ENCODE assay signal across 15 cellular contexts in genomic region chr1:187383366-187383765, GRCh38.
DNase-seq lines count a peak whose midpoint lies in the region; ATAC-seq, FAIRE-seq and TF ChIP-seq lines count a peak whose summit lies in the region.
"Had no signal": no experiment of that assay in that cellular context is flagged by ENCODE, and none has a peak within 500 bp of the region (broad histone marks: within the 10 kb centered on the region; RNA-seq: fewer than 3 reads in every experiment).

No MANE protein-coding gene starts in this region.

- no peaks in the 10 kb centered on the region for H3K27me3 ChIP-seq in HCT116 (ENCODE audit: insufficient read depth, low read length)
- no peaks in the 10 kb centered on the region for H3K27me3 ChIP-seq in Panc1 (ENCODE audit: control insufficient read depth, insufficient read depth, low read length)
- no peaks in the 10 kb centered on the region for H3K27me3 ChIP-seq in mesendoderm (ENCODE audit: insufficient read depth, low read length, poor library complexity)
- H3K27me3 ChIP-seq in prostate gland (replicated peaks; ENCODE audit: insufficient read depth): no peaks in the 10 kb centered on the region
- H3K27me3 ChIP-seq: MG63, uterus had no signal

- no peak overlapping the region for H2BK15ac ChIP-seq in mesendoderm (replicated peaks; ENCODE audit: low read depth)

- no peak for FAIRE-seq in GM12892 (lab: Jason Lieb, UNC)

- H3K36me3 ChIP-seq in HCT116 (ENCODE audit: control insufficient read depth in 1 of 2, insufficient read depth in 2 of 2, low read length in 2 of 2) (no peaks in the 10 kb centered on the region), Panc1 (ENCODE audit: control insufficient read depth, insufficient read depth, low read length) (no peaks in the 10 kb centered on the region; the same call in 1 of the 2 replicates), mesendoderm (ENCODE audit: control insufficient read depth, insufficient read depth, low read length) (no peaks in the 10 kb centered on the region), prostate gland (no peaks in the 10 kb centered on the region)
- H3K36me3 ChIP-seq: MG63 had no signal

- H3K18ac ChIP-seq in mesendoderm (ENCODE audit: low read length): no peak overlapping the region

- TF ChIP-seq CTCF in HCT116 (IDR thresholded peaks at IDR 0.05 in 2 of 3, conservative IDR thresholded peaks at IDR 0.05 in 1 of 3; ENCODE audit: borderline replicate concordance in 1 of 3, insufficient read depth in 1 of 3, low read depth in 2 of 3, low read length in 2 of 3) (peak in 2 of 3 experiments; percentile 27 to 36; a peak in 3 of 6 replicates), Panc1 (IDR thresholded peaks at IDR 0.05) (peak; percentile 26; the same call in 1 of the 2 replicates), prostate gland (IDR thresholded peaks at IDR 0.05) (no peak)

- H3K4me1 ChIP-seq in HCT116 (ENCODE audit: control insufficient read depth in 1 of 2, insufficient read depth in 2 of 2, low read length in 2 of 2) (no peaks in the 10 kb centered on the region), Panc1 (ENCODE audit: control insufficient read depth, insufficient read depth, low read length) (no peaks in the 10 kb centered on the region), mesendoderm (ENCODE audit: control insufficient read depth, low read depth, low read length) (no peaks in the 10 kb centered on the region), prostate gland (replicated peaks) (no peaks in the 10 kb centered on the region)
- H3K4me1 ChIP-seq: Caco-2, uterus had no signal

- H2BK120ac ChIP-seq in mesendoderm (ENCODE audit: low read depth, low read length): no peak overlapping the region

- H3K4me2 ChIP-seq in HCT116 (ENCODE audit: low read length) (no peak overlapping the region), mesendoderm (ENCODE audit: low read length) (no peak overlapping the region)

- H3K23ac ChIP-seq in mesendoderm (ENCODE audit: low read length): no peak overlapping the region

- in situ Hi-C loops in Panc1 (cut with HindIII; ENCODE audit: low pct_unique_long_range_greater_than_20kb, low sequenced_read_pairs): no loop called here

- RAD21 ChIA-PET in HCT116 (lab: Charles Lee; ENCODE audit: low non-redundant PET in 1 of 2, low total read pairs in 2 of 2, uncharacterized antibody in 2 of 2, unreplicated experiment in 2 of 2): no interaction called here

- no peak overlapping the region for H2AK5ac ChIP-seq in mesendoderm (ENCODE audit: low read length)

- no peaks in the 10 kb centered on the region for H3K9me2 ChIP-seq in HCT116 (ENCODE audit: insufficient read depth)

- H3K79me1 ChIP-seq in mesendoderm (ENCODE audit: low read length): no peaks in the 10 kb centered on the region

- no peak overlapping the region for H4K8ac ChIP-seq in mesendoderm (ENCODE audit: low read depth, low read length)

- WGBS in mesendoderm (ENCODE audit: extremely low coverage, insufficient coverage, low lambda C conversion rate): no CpG with 5 or more reads among the region's 3 CpGs
- 81% methylated on average over 3 of the region's 3 CpGs for WGBS in prostate gland

- CTCF ChIA-PET in HCT116 (lab: Charles Lee) (no interaction called here), Panc1 (lab: Charles Lee) (no interaction called here)

- H3K79me2 ChIP-seq in HCT116 (ENCODE audit: insufficient read depth, low read length) (no peaks in the 10 kb centered on the region), mesendoderm (ENCODE audit: control insufficient read depth, insufficient read depth, low read length) (no peaks in the 10 kb centered on the region)

- TF ChIP-seq RAD21 in HCT116 (IDR thresholded peaks at IDR 0.05; ENCODE audit: low read depth): 0 out of 2 replicates have a peak, but pooled peaks have one; percentile 27

- BruUV-seq in HCT116 (replicated peaks; lab: Mats Ljungman, UMichigan) (no TSS peak), Panc1 (replicated peaks; lab: Mats Ljungman, UMichigan) (no TSS peak)

- H2BK5ac ChIP-seq in mesendoderm (ENCODE audit: low read length): no peak overlapping the region

- H3K4ac ChIP-seq in mesendoderm (ENCODE audit: low read depth, low read length): no peak overlapping the region

- TF ChIP-seq POLR2A in HCT116 (IDR thresholded peaks at IDR 0.05; ENCODE audit: borderline replicate concordance, extremely low read depth, insufficient read depth, insufficient read length): no peak
- TF ChIP-seq POLR2A in GM12892 (IDR thresholded peaks at IDR 0.05; ENCODE audit: low read depth, low read length): no peak
- no peak for TF ChIP-seq POLR2A in prostate gland (IDR thresholded peaks at IDR 0.05)

- no peak overlapping the region for H3K56ac ChIP-seq in mesendoderm (ENCODE audit: low read length)

- POLR2A ChIA-PET in HCT116 (lab: Charles Lee): no interaction called here
- POLR2A ChIA-PET in Panc1 (lab: Charles Lee): no interaction called here

- peak; percentile 26 to 61 for DNase-seq in NCI-H526 (lab: John Stamatoyannopoulos, UW)
- DNase-seq in NCI-H526 treated with DMSO at 0.1 percent for 48 hours (lab: John Stamatoyannopoulos, UW): no peak
- DNase-seq in HCT116 (ENCODE audit: low read depth, low spot score): no peak
- DNase-seq in Panc1 (ENCODE audit: low read depth, low spot score): no peak
- DNase-seq in mesendoderm: peak; percentile 73
- no peak for DNase-seq in COR-L47 (lab: John Stamatoyannopoulos, UW)
- DNase-seq in GM12892 (ENCODE audit: insufficient read length): no peak
- no peak for DNase-seq in prostate gland (ENCODE audit: low spot score)
- DNase-seq: activated CD4-positive, alpha-beta T cell treated with anti-CD3 and anti-CD28 coated beads for 4 hours; MG63; NCI-H2171 treated with DMSO at 0.1 percent for 48 hours; stimulated activated naive CD8-positive, alpha-beta T cell treated with anti-CD3 and anti-CD28 coated beads, Interleukin-15, amount 100 ng/mL, for 72 hours; T-helper 1 cell; uterus had no signal

- no peaks in the 10 kb centered on the region for H3K9me3 ChIP-seq in HCT116 (ENCODE audit: control insufficient read depth in 1 of 2, insufficient read depth in 1 of 2, low read depth in 1 of 2, low read length in 2 of 2)
- H3K9me3 ChIP-seq in Panc1 (ENCODE audit: control insufficient read depth, insufficient read depth, low read depth, low read length): no peaks in the 10 kb centered on the region
- no peaks in the 10 kb centered on the region for H3K9me3 ChIP-seq in prostate gland
- H3K9me3 ChIP-seq: Caco-2, MG63, uterus had no signal

- no peak overlapping the region for H2AFZ ChIP-seq in HCT116 (ENCODE audit: low read depth, low read length, poor library complexity, severe bottlenecking)

- H3K4me3 ChIP-seq in HCT116 (replicated peaks in 1 of 2; ENCODE audit: low read depth in 1 of 2, low read length in 2 of 2) (no peak overlapping the region), Panc1 (ENCODE audit: low read depth in 2 of 2, low read length in 2 of 2) (no peak overlapping the region), mesendoderm (ENCODE audit: low read length) (no peak overlapping the region), prostate gland (no peak overlapping the region)
- H3K4me3 ChIP-seq: MG63, uterus had no signal

- ATAC-seq in HCT116 (no peak), Panc1 (no peak)
- ATAC-seq: stimulated activated naive CD8-positive, alpha-beta T cell treated with anti-CD3 and anti-CD28 coated beads, Interleukin-15, amount 100 ng/mL, for 72 hours had no signal

- intact Hi-C loops in HCT116 (cut with micrococcal nuclease) (no loop called here), Panc1 (cut with micrococcal nuclease; ENCODE audit: unreplicated experiment) (no loop called here), prostate gland (cut with DNase I) (no loop called here)

- H3K27ac ChIP-seq in HCT116 (ENCODE audit: low read depth, low read length): no peak overlapping the region
- H3K27ac ChIP-seq in Panc1 (ENCODE audit: low read length): no peak overlapping the region
- no peak overlapping the region for H3K27ac ChIP-seq in mesendoderm (ENCODE audit: low read depth, low read length)
- no peak overlapping the region for H3K27ac ChIP-seq in prostate gland
- H3K27ac ChIP-seq: uterus had no signal

- H4K20me1 ChIP-seq in HCT116 (ENCODE audit: insufficient read depth): no peaks in the 10 kb centered on the region

- H4K5ac ChIP-seq in mesendoderm (ENCODE audit: low read length): no peak overlapping the region

- H3K9ac ChIP-seq in HCT116 (ENCODE audit: low read length) (no peak overlapping the region), mesendoderm (ENCODE audit: low read length) (no peak overlapping the region)

TF ChIP-seq in HCT116, 20 proteins besides CTCF, POLR2A, EP300 and RAD21:
- TF ChIP-seq SIN3A (IDR thresholded peaks at IDR 0.05; ENCODE audit: low read depth): no peak
- no peak for TF ChIP-seq YY1 (IDR thresholded peaks at IDR 0.05; ENCODE audit: extremely low read depth, insufficient replicate concordance, low read depth, low read length)
- TF ChIP-seq FOSL1 (IDR thresholded peaks at IDR 0.05; ENCODE audit: low read depth): no peak
- TF ChIP-seq, protein P1, sequence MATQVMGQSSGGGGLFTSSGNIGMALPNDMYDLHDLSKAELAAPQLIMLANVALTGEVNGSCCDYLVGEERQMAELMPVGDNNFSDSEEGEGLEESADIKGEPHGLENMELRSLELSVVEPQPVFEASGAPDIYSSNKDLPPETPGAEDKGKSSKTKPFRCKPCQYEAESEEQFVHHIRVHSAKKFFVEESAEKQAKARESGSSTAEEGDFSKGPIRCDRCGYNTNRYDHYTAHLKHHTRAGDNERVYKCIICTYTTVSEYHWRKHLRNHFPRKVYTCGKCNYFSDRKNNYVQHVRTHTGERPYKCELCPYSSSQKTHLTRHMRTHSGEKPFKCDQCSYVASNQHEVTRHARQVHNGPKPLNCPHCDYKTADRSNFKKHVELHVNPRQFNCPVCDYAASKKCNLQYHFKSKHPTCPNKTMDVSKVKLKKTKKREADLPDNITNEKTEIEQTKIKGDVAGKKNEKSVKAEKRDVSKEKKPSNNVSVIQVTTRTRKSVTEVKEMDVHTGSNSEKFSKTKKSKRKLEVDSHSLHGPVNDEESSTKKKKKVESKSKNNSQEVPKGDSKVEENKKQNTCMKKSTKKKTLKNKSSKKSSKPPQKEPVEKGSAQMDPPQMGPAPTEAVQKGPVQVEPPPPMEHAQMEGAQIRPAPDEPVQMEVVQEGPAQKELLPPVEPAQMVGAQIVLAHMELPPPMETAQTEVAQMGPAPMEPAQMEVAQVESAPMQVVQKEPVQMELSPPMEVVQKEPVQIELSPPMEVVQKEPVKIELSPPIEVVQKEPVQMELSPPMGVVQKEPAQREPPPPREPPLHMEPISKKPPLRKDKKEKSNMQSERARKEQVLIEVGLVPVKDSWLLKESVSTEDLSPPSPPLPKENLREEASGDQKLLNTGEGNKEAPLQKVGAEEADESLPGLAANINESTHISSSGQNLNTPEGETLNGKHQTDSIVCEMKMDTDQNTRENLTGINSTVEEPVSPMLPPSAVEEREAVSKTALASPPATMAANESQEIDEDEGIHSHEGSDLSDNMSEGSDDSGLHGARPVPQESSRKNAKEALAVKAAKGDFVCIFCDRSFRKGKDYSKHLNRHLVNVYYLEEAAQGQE (IDR thresholded peaks at IDR 0.05; ENCODE audit: low read depth): no peak
- no peak for TF ChIP-seq MAX (IDR thresholded peaks at IDR 0.05)
- TF ChIP-seq JUND (IDR thresholded peaks at IDR 0.05): no peak
- TF ChIP-seq ZFX (IDR thresholded peaks at IDR 0.05): no peak

Comparison
In these comparisons a context has a peak if more than half of its experiments do, and no peak if none do; other contexts are left out.
1. DNase-seq: peak in NCI-H526 (2 of 2) and mesendoderm (single experiment); none in NCI-H526 treated with DMSO at 0.1 percent for 48 hours (single experiment), HCT116 (single experiment), Panc1 (single experiment), COR-L47 (single experiment), GM12892 (single experiment) and prostate gland (single experiment).
2. CTCF ChIP-seq: peak in HCT116 (2 of 3) and Panc1 (single experiment); none in prostate gland (0 of 4).